12 cellular contexts compared by ENCODE assay signal in genomic region chr9:27117489-27118135, GRCh38. TPM values are rescaled to one million over a fixed set of nuclear protein-coding genes. Genes with fewer than 3 reads are reported as not detected.
A peak's percentile ranks its signal among the peaks of the same experiment; 100 is the strongest.
DNase-seq lines count a peak whose midpoint lies in the region; ATAC-seq and TF ChIP-seq lines count a peak whose summit lies in the region.
"Had no signal": no experiment of that assay in that cellular context is flagged by ENCODE, and none has a peak within 500 bp of the region (broad histone marks: within the 10 kb centered on the region; RNA-seq: fewer than 3 reads in every experiment).

No MANE protein-coding gene starts in this region.

- no peak overlapping the region for H3K27ac Mint-ChIP-seq in GM23338
- no peak overlapping the region for H3K27ac Mint-ChIP-seq in activated naive CD8-positive, alpha-beta T cell treated with anti-CD3 and anti-CD28 coated beads for 36 hours
- H3K27ac Mint-ChIP-seq: T-helper 17 cell had no signal

- no peaks in the 10 kb centered on the region for H3K9me3 Mint-ChIP-seq in GM23338
- no peaks in the 10 kb centered on the region for H3K9me3 Mint-ChIP-seq in activated naive CD8-positive, alpha-beta T cell treated with anti-CD3 and anti-CD28 coated beads for 36 hours

- no peaks in the 10 kb centered on the region for H3K79me2 ChIP-seq in GM23338 (replicated peaks; ENCODE audit: insufficient read depth)

- H3K4me2 ChIP-seq in GM23338: no peak overlapping the region; the same call in 1 of the 2 replicates

- peak; percentile 40 for ATAC-seq in GM23338
- ATAC-seq: T-helper 17 cell had no signal

- TF ChIP-seq CTCF in GM23338 (conservative IDR thresholded peaks at IDR 0.05; ENCODE audit: low read depth in 2 of 2) (no peak), Peyer's patch (IDR thresholded peaks at IDR 0.05) (no peak)

- no peaks in the 10 kb centered on the region for H3F3A ChIP-seq in GM23338 (replicated peaks; ENCODE audit: low read depth)

- TF ChIP-seq POLR2A in Peyer's patch (IDR thresholded peaks at IDR 0.05): no peak

- DNase-seq in GM23338 (ENCODE audit: low spot score): no peak
- DNase-seq in Peyer's patch: peak in 2 of 3 donors; percentile 51 to 54
- peak; percentile 60 for DNase-seq in glomerular visceral epithelial cell (ENCODE audit: extremely low spot score)
- DNase-seq in pulmonary artery endothelial cell (ENCODE audit: low read depth, low spot score): peak; percentile 90
- DNase-seq in activated naive CD8-positive, alpha-beta T cell treated with anti-CD3 and anti-CD28 coated beads for 36 hours: no peak
- no peak for DNase-seq in NCI-H1105 (lab: John Stamatoyannopoulos, UW)
- DNase-seq in medulla oblongata (ENCODE audit: extremely low spot score): no peak
- no peak for DNase-seq in activated CD4-positive, CD25-positive, alpha-beta regulatory T cell treated with anti-CD3 and anti-CD28 coated beads, Interleukin-2, amount 50 U/mL, for 72 hours
- DNase-seq: activated naive CD4-positive, alpha-beta T cell treated with Interleukin-2 at 50 U/mL for 16 hours; hippocampal formation; KBM-7; T-helper 17 cell had no signal

- H3K9me2 ChIP-seq in GM23338 (ENCODE audit: insufficient read depth): no peaks in the 10 kb centered on the region

- H3K4me1 ChIP-seq in GM23338 (ENCODE audit: insufficient read depth) (no peaks in the 10 kb centered on the region), Peyer's patch (no peaks in the 10 kb centered on the region)

- H3K36me3 Mint-ChIP-seq in GM23338 (ENCODE audit: low read depth): no peaks in the 10 kb centered on the region
- H3K36me3 Mint-ChIP-seq in activated naive CD8-positive, alpha-beta T cell treated with anti-CD3 and anti-CD28 coated beads for 36 hours: no peaks in the 10 kb centered on the region

- no peaks in the 10 kb centered on the region for H3K36me3 ChIP-seq in GM23338 (ENCODE audit: insufficient read depth)
- H3K36me3 ChIP-seq in Peyer's patch: no peaks in the 10 kb centered on the region

- H3K27me3 ChIP-seq in GM23338 (ENCODE audit: insufficient read depth) (no peaks in the 10 kb centered on the region), Peyer's patch (no peaks in the 10 kb centered on the region)

- no peaks in the 10 kb centered on the region for H3K9me3 ChIP-seq in Peyer's patch

- no peak overlapping the region for H3K4me3 Mint-ChIP-seq in GM23338
- H3K4me3 Mint-ChIP-seq in activated naive CD8-positive, alpha-beta T cell treated with anti-CD3 and anti-CD28 coated beads for 36 hours: no peak overlapping the region
- H3K4me3 Mint-ChIP-seq: T-helper 17 cell had no signal

- H4K20me1 ChIP-seq in GM23338 (replicated peaks; ENCODE audit: insufficient read depth): no peaks in the 10 kb centered on the region

- no peaks in the 10 kb centered on the region for H3K27me3 Mint-ChIP-seq in GM23338 (ENCODE audit: insufficient read depth, low read depth, poor library complexity)
- peaks cover 3% of the 10 kb centered on the region for H3K27me3 Mint-ChIP-seq in activated naive CD8-positive, alpha-beta T cell treated with anti-CD3 and anti-CD28 coated beads for 36 hours

- H2AFZ ChIP-seq in GM23338: no peak overlapping the region; the same call in 1 of the 2 replicates

- H3K27ac ChIP-seq in GM23338 (ENCODE audit: low read depth) (no peak overlapping the region), Peyer's patch (peak overlapping the region in 2 of 4 donors; percentile 26 to 29)

- H3K4me3 ChIP-seq in GM23338: no peak overlapping the region
- H3K4me3 ChIP-seq in Peyer's patch: no peak overlapping the region

- H3K4me1 Mint-ChIP-seq in GM23338: peaks cover 16% of the 10 kb centered on the region
- H3K4me1 Mint-ChIP-seq in activated naive CD8-positive, alpha-beta T cell treated with anti-CD3 and anti-CD28 coated beads for 36 hours: no peaks in the 10 kb centered on the region
- H3K4me1 Mint-ChIP-seq: T-helper 17 cell had no signal

TF ChIP-seq in GM23338, 12 proteins besides CTCF, POLR2A, EP300 and RAD21:
- no peak for TF ChIP-seq ZNF331 (CRISPR knock-in tag; IDR thresholded peaks at IDR 0.05; ENCODE audit: low read depth)
- no peak for TF ChIP-seq ETS1 (IDR thresholded peaks at IDR 0.05)
- TF ChIP-seq POLR2AphosphoS5 (IDR thresholded peaks at IDR 0.05; ENCODE audit: low read depth): no peak
- no peak for TF ChIP-seq STAT1 (IDR thresholded peaks at IDR 0.05; ENCODE audit: unreplicated experiment)
- TF ChIP-seq ZNF462 (CRISPR knock-in tag; IDR thresholded peaks at IDR 0.05): no peak
- TF ChIP-seq EZH2 (IDR thresholded peaks at IDR 0.05; ENCODE audit: low read depth, unreplicated experiment): no peak

RNA-seq across cellular contexts. Expression of gene TEK, which starts 8.6 kb away (rescaled TPM):
- total RNA-seq in GM23338 (2014; rRNA removed; shearing (Covaris generic)): 7.9 and 9.4 TPM in 2 replicates
- 1.5 and 1.9 TPM in 2 replicates for polyA plus RNA-seq in GM23338 (2016; fragmentation: Nextera tagmentation; extraction: Ambion mirVana)
- 10 to 100 TPM in 1 of 4 donors, 1 to 10 TPM in 3; 3.0 to 22.3 (median 4.3) TPM for total RNA-seq in Peyer's patch
- total RNA-seq in pulmonary artery endothelial cell: 98.9 and 100 TPM in 2 replicates
- total RNA-seq in activated naive CD8-positive, alpha-beta T cell treated with anti-CD3 and anti-CD28 coated beads for 36 hours: not detected
- total RNA-seq: T-helper 17 cell had no signal

Comparison
In these comparisons a context has a peak if more than half of its experiments do, and no peak if none do; other contexts are left out.
1. DNase-seq: peak in Peyer's patch (2 of 3), glomerular visceral epithelial cell (single experiment) and pulmonary artery endothelial cell (single experiment); none in GM23338 (single experiment), activated naive CD8-positive, alpha-beta T cell treated with anti-CD3 and anti-CD28 coated beads for 36 hours (single experiment), NCI-H1105 (single experiment), medulla oblongata (single experiment) and activated CD4-positive, CD25-positive, alpha-beta regulatory T cell treated with anti-CD3 and anti-CD28 coated beads, Interleukin-2, amount 50 U/mL, for 72 hours (single experiment).